In the genomic region with DNA sequence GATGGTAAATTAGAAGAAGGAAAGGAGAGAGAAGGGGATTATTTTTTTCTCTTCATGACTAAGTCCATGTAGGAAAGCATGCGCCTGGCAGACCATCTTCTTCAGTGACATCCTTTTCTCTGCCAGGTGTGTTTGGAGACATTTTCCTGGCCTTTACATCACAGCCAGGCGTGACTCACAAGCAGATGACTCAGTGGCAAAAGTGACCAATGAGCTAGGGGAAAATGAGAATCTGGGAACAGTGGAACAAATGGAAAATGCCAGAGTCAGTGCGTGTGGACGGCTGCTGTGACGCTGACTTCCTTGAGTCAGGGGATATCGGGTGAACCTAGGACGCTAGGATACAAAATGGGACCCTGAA, we compare ENCODE assay signal across 13 cellular contexts. TPM values are rescaled to one million over a fixed set of nuclear protein-coding genes. Genes with fewer than 3 reads are reported as not detected.
DNase-seq lines count a peak whose midpoint lies in the region; ATAC-seq lines count a peak whose summit lies in the region.
"Had no signal": no experiment of that assay in that cellular context is flagged by ENCODE, and none has a peak within 500 bp of the region (broad histone marks: within the 10 kb centered on the region; RNA-seq: fewer than 3 reads in every experiment).

No MANE protein-coding gene starts in this region.

- no peaks in the 10 kb centered on the region for H3K27me3 Mint-ChIP-seq in activated naive CD8-positive, alpha-beta T cell treated with anti-CD3 and anti-CD28 coated beads, Interleukin-2, amount 50 U/mL, for 24 hours
- no peaks in the 10 kb centered on the region for H3K27me3 Mint-ChIP-seq in activated naive CD8-positive, alpha-beta T cell treated with anti-CD3 and anti-CD28 coated beads for 36 hours

- H3K4me3 Mint-ChIP-seq in activated naive CD8-positive, alpha-beta T cell treated with anti-CD3 and anti-CD28 coated beads, Interleukin-2, amount 50 U/mL, for 24 hours = no peak overlapping the region
- no peak overlapping the region for H3K4me3 Mint-ChIP-seq in activated naive CD8-positive, alpha-beta T cell treated with anti-CD3 and anti-CD28 coated beads for 36 hours

- peak overlapping the region; percentile 57 for H3K27ac Mint-ChIP-seq in activated naive CD8-positive, alpha-beta T cell treated with anti-CD3 and anti-CD28 coated beads, Interleukin-2, amount 50 U/mL, for 24 hours
- no peak overlapping the region for H3K27ac Mint-ChIP-seq in activated naive CD8-positive, alpha-beta T cell treated with anti-CD3 and anti-CD28 coated beads for 36 hours

- 78% methylated on average over 7 of the region's 7 CpGs for WGBS in urinary bladder

- peak; percentile 22 for DNase-seq in activated naive CD8-positive, alpha-beta T cell treated with anti-CD3 and anti-CD28 coated beads, Interleukin-2, amount 50 U/mL, for 24 hours
- no peak for DNase-seq in activated naive CD8-positive, alpha-beta T cell treated with anti-CD3 and anti-CD28 coated beads for 36 hours
- DNase-seq in amniotic epithelial cell (ENCODE audit: low read depth) = peak; percentile 82
- DNase-seq in glomerular visceral epithelial cell (ENCODE audit: extremely low spot score) = peak; percentile 16
- no peak for DNase-seq in mesenteric fat pad (ENCODE audit: low spot score)
- DNase-seq in NCI-H526 treated with DMSO at 0.1 percent for 48 hours (lab: John Stamatoyannopoulos, UW) = no peak
- DNase-seq: effector CD4-positive, alpha-beta T cell; left colon; NCI-H1092 treated with DMSO at 0.1 percent for 48 hours had no signal

- H3K4me1 ChIP-seq in urinary bladder (ENCODE audit: insufficient read depth) = peaks cover 2% of the 10 kb centered on the region

- H3K36me3 Mint-ChIP-seq in activated naive CD8-positive, alpha-beta T cell treated with anti-CD3 and anti-CD28 coated beads, Interleukin-2, amount 50 U/mL, for 24 hours (ENCODE audit: low read depth) = no peaks in the 10 kb centered on the region
- H3K36me3 Mint-ChIP-seq in activated naive CD8-positive, alpha-beta T cell treated with anti-CD3 and anti-CD28 coated beads for 36 hours = no peaks in the 10 kb centered on the region

- ATAC-seq in activated naive CD8-positive, alpha-beta T cell treated with anti-CD3 and anti-CD28 coated beads, Interleukin-2, amount 50 U/mL, for 24 hours = peak; percentile 24
- ATAC-seq in HG03039 (IDR thresholded peaks at IDR 0.05; ENCODE audit: unreplicated experiment) = no peak
- ATAC-seq: GM12878, left colon had no signal

- H3K4me1 Mint-ChIP-seq in activated naive CD8-positive, alpha-beta T cell treated with anti-CD3 and anti-CD28 coated beads, Interleukin-2, amount 50 U/mL, for 24 hours = peaks cover 16% of the 10 kb centered on the region
- H3K4me1 Mint-ChIP-seq in activated naive CD8-positive, alpha-beta T cell treated with anti-CD3 and anti-CD28 coated beads for 36 hours = peaks cover 8% of the 10 kb centered on the region

- H3K9me3 Mint-ChIP-seq in activated naive CD8-positive, alpha-beta T cell treated with anti-CD3 and anti-CD28 coated beads, Interleukin-2, amount 50 U/mL, for 24 hours = no peaks in the 10 kb centered on the region
- no peaks in the 10 kb centered on the region for H3K9me3 Mint-ChIP-seq in activated naive CD8-positive, alpha-beta T cell treated with anti-CD3 and anti-CD28 coated beads for 36 hours

- H3K4me3 ChIP-seq in urinary bladder (ENCODE audit: low read depth, low read length) = no peak overlapping the region
- H3K4me3 ChIP-seq: GM12878, SK-N-MC had no signal

- no peaks in the 10 kb centered on the region for H3K36me3 ChIP-seq in urinary bladder (ENCODE audit: insufficient read depth)

- H3K27ac ChIP-seq in urinary bladder (ENCODE audit: low read depth) = peak overlapping the region; percentile 44
- H3K27ac ChIP-seq: SK-N-MC had no signal

RNA-seq across cellular contexts. Expression of a gene that starts 9.4 kb away (rescaled TPM):
- 1 to 10 TPM; 2.4 to 3.3 TPM for total RNA-seq in activated naive CD8-positive, alpha-beta T cell treated with anti-CD3 and anti-CD28 coated beads for 36 hours
- 9.8 TPM for total RNA-seq in urinary bladder
- polyA plus RNA-seq in urinary bladder = 19.9 TPM
- 12.7 TPM for total RNA-seq in mesenteric fat pad

RNA-seq across cellular contexts. Expression of a gene that starts 25.7 kb away (rescaled TPM):
- total RNA-seq in activated naive CD8-positive, alpha-beta T cell treated with anti-CD3 and anti-CD28 coated beads for 36 hours = 10 to 100 TPM; 27.4 to 30.0 TPM
- total RNA-seq in urinary bladder (31.1 TPM), mesenteric fat pad (45.6 TPM)
- 49.7 TPM for polyA plus RNA-seq in urinary bladder

Comparison
In these comparisons a context has a peak if more than half of its experiments do, and no peak if none do; other contexts are left out.
1. DNase-seq: peak in activated naive CD8-positive, alpha-beta T cell treated with anti-CD3 and anti-CD28 coated beads, Interleukin-2, amount 50 U/mL, for 24 hours (single experiment), amniotic epithelial cell (single experiment) and glomerular visceral epithelial cell (single experiment); none in activated naive CD8-positive, alpha-beta T cell treated with anti-CD3 and anti-CD28 coated beads for 36 hours (single experiment), mesenteric fat pad (single experiment) and NCI-H526 treated with DMSO at 0.1 percent for 48 hours (single experiment).